ENCODE assay signal across 1 cellular context in the genomic region with DNA sequence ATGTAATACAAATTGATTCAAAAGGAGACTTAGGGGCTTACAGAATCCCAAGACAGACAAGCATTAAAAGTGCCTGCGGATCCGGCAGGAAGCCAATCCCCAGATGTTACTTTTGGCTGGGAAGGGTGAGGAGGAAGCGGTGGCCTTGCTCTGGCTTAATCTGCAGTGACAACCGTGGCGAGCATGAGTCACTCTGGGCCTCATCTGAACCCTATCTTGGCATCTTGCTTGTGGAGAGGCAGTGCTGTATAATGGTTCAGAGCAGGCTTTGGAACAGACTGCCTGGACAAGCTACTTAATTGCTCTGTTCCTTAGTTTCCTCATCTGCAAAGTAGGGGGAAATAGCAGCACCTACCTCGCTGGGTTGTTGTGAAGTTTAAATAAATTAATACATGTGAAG.
TF ChIP-seq lines count a peak whose summit lies in the region.

No MANE protein-coding gene starts in this region.

TF ChIP-seq in K562, 482 proteins besides CTCF, POLR2A, EP300 and RAD21 (continued from another document):
- TF ChIP-seq, protein P1, sequence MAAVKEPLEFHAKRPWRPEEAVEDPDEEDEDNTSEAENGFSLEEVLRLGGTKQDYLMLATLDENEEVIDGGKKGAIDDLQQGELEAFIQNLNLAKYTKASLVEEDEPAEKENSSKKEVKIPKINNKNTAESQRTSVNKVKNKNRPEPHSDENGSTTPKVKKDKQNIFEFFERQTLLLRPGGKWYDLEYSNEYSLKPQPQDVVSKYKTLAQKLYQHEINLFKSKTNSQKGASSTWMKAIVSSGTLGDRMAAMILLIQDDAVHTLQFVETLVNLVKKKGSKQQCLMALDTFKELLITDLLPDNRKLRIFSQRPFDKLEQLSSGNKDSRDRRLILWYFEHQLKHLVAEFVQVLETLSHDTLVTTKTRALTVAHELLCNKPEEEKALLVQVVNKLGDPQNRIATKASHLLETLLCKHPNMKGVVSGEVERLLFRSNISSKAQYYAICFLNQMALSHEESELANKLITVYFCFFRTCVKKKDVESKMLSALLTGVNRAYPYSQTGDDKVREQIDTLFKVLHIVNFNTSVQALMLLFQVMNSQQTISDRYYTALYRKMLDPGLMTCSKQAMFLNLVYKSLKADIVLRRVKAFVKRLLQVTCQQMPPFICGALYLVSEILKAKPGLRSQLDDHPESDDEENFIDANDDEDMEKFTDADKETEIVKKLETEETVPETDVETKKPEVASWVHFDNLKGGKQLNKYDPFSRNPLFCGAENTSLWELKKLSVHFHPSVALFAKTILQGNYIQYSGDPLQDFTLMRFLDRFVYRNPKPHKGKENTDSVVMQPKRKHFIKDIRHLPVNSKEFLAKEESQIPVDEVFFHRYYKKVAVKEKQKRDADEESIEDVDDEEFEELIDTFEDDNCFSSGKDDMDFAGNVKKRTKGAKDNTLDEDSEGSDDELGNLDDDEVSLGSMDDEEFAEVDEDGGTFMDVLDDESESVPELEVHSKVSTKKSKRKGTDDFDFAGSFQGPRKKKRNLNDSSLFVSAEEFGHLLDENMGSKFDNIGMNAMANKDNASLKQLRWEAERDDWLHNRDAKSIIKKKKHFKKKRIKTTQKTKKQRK (IDR thresholded peaks at IDR 0.05; ENCODE audit: borderline replicate concordance, low read depth, low read length) = no peak
- TF ChIP-seq BDP1 (IDR thresholded peaks at IDR 0.05; ENCODE audit: insufficient read depth, insufficient read length) = no peak
- no peak for TF ChIP-seq PRPF4 (IDR thresholded peaks at IDR 0.05; ENCODE audit: insufficient read depth, low read depth, low read length, poor library complexity, severe bottlenecking)
- TF ChIP-seq POLR2AphosphoS2 (IDR thresholded peaks at IDR 0.05; ENCODE audit: low read length) = no peak
- TF ChIP-seq, protein P2, sequence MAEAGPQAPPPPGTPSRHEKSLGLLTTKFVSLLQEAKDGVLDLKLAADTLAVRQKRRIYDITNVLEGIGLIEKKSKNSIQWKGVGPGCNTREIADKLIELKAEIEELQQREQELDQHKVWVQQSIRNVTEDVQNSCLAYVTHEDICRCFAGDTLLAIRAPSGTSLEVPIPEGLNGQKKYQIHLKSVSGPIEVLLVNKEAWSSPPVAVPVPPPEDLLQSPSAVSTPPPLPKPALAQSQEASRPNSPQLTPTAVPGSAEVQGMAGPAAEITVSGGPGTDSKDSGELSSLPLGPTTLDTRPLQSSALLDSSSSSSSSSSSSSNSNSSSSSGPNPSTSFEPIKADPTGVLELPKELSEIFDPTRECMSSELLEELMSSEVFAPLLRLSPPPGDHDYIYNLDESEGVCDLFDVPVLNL (CRISPR knock-in tag; IDR thresholded peaks at IDR 0.05; ENCODE audit: low read depth) = no peak
- TF ChIP-seq, protein P3, sequence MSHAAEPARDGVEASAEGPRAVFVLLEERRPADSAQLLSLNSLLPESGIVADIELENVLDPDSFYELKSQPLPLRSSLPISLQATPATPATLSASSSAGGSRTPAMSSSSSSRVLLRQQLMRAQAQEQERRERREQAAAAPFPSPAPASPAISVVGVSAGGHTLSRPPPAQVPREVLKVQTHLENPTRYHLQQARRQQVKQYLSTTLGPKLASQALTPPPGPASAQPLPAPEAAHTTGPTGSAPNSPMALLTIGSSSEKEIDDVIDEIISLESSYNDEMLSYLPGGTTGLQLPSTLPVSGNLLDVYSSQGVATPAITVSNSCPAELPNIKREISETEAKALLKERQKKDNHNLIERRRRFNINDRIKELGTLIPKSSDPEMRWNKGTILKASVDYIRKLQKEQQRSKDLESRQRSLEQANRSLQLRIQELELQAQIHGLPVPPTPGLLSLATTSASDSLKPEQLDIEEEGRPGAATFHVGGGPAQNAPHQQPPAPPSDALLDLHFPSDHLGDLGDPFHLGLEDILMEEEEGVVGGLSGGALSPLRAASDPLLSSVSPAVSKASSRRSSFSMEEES (CRISPR knock-in tag; IDR thresholded peaks at IDR 0.05) = no peak
- no peak for TF ChIP-seq CHD2 (IDR thresholded peaks at IDR 0.05; ENCODE audit: low read depth, low read length)
- no peak for TF ChIP-seq BRF1 (IDR thresholded peaks at IDR 0.05; ENCODE audit: borderline replicate concordance, extremely low read depth, insufficient read length)
- TF ChIP-seq, protein P4, sequence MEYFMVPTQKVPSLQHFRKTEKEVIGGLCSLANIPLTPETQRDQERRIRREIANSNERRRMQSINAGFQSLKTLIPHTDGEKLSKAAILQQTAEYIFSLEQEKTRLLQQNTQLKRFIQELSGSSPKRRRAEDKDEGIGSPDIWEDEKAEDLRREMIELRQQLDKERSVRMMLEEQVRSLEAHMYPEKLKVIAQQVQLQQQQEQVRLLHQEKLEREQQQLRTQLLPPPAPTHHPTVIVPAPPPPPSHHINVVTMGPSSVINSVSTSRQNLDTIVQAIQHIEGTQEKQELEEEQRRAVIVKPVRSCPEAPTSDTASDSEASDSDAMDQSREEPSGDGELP (CRISPR knock-in tag; IDR thresholded peaks at IDR 0.05; ENCODE audit: borderline replicate concordance) = peak; percentile 55; the same call in 1 of the 2 replicates
- no peak; the same call in 1 of the 2 replicates for TF ChIP-seq ZNF263 (CRISPR knock-in tag; IDR thresholded peaks at IDR 0.05; ENCODE audit: borderline replicate concordance)
- TF ChIP-seq GTF2F1 (IDR thresholded peaks at IDR 0.05; ENCODE audit: low read depth, low read length) = no peak
- TF ChIP-seq ZNF140 (CRISPR knock-in tag; IDR thresholded peaks at IDR 0.05) = no peak
- TF ChIP-seq SIX5 (IDR thresholded peaks at IDR 0.05; ENCODE audit: borderline replicate concordance in 1 of 2, insufficient read depth in 1 of 2, low read depth in 1 of 2, low read length in 2 of 2) = no peak
- no peak; the same call in 1 of the 2 replicates for TF ChIP-seq HCFC1 (IDR thresholded peaks at IDR 0.05; ENCODE audit: low read depth, low read length)
- TF ChIP-seq ZNF668 (CRISPR knock-in tag; IDR thresholded peaks at IDR 0.05) = no peak
- TF ChIP-seq CREBBP (IDR thresholded peaks at IDR 0.05; ENCODE audit: low read depth, low read length) = no peak
- TF ChIP-seq ZNF436 (CRISPR knock-in tag; IDR thresholded peaks at IDR 0.05) = no peak
- TF ChIP-seq ERF (CRISPR knock-in tag; IDR thresholded peaks at IDR 0.05) = no peak
- peak; percentile 88 for TF ChIP-seq SMARCC2 (IDR thresholded peaks at IDR 0.05; ENCODE audit: low read depth)
- TF ChIP-seq, protein P5, sequence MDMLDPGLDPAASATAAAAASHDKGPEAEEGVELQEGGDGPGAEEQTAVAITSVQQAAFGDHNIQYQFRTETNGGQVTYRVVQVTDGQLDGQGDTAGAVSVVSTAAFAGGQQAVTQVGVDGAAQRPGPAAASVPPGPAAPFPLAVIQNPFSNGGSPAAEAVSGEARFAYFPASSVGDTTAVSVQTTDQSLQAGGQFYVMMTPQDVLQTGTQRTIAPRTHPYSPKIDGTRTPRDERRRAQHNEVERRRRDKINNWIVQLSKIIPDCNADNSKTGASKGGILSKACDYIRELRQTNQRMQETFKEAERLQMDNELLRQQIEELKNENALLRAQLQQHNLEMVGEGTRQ (CRISPR knock-in tag; IDR thresholded peaks at IDR 0.05) = no peak
- TF ChIP-seq KLF16 (IDR thresholded peaks at IDR 0.05) = 0 out of 2 replicates have a peak, but pooled peaks have one; percentile 49
- no peak for TF ChIP-seq ZNF583 (CRISPR knock-in tag; IDR thresholded peaks at IDR 0.05)
- TF ChIP-seq STAT5B (CRISPR knock-in tag; IDR thresholded peaks at IDR 0.05) = no peak
